ENCODE assay signal across 21 cellular contexts in genomic region chr3:17204049-17204650, GRCh38.
"Had no signal": no experiment of that assay in that cellular context is flagged by ENCODE, and none has a peak within 500 bp of the region (broad histone marks: within the 10 kb centered on the region; RNA-seq: fewer than 3 reads in every experiment).

No MANE protein-coding gene starts in this region.

- H3K36me3 Mint-ChIP-seq: stimulated activated effector memory CD8-positive, alpha-beta T cell treated with anti-CD3 and anti-CD28 coated beads, Interleukin-12 subunit alpha, Interleukin-12 subunit beta, amount 100 ng/mL, for 72 hours had no signal

- H3K4me1 ChIP-seq: neural progenitor cell, upper lobe of left lung, uterus had no signal

- H3K27me3 ChIP-seq: gastroesophageal sphincter, heart left ventricle, neural progenitor cell, ovary, tibial artery, upper lobe of left lung, uterus had no signal

- H3K9ac ChIP-seq: neural progenitor cell had no signal

- H3K4me3 ChIP-seq: gastroesophageal sphincter, heart left ventricle, mucosa of descending colon, neural progenitor cell, ovary, smooth muscle cell, tibial artery, upper lobe of left lung, uterus had no signal

- H3K4me1 Mint-ChIP-seq: neural progenitor cell; stimulated activated effector memory CD8-positive, alpha-beta T cell treated with anti-CD3 and anti-CD28 coated beads, Interleukin-12 subunit alpha, Interleukin-12 subunit beta, amount 100 ng/mL, for 72 hours had no signal

- DNase-seq: effector memory CD4-positive, alpha-beta T cell; foreskin fibroblast; heart left ventricle; hippocampal formation; kidney glomerular epithelial cell; mucosa of descending colon; natural killer cell; ovary; right cardiac atrium; stimulated activated CD4-positive, alpha-beta T cell treated with anti-CD3 and anti-CD28 coated beads, Interleukin-2, amount 100 ng/mL, for 48 hours; stimulated activated CD8-positive, alpha-beta memory T cell treated with anti-CD3 and anti-CD28 coated beads, Interleukin-4, amount 100 ng/mL, for 48 hours; stimulated activated naive CD8-positive, alpha-beta T cell treated with anti-CD3 and anti-CD28 coated beads, Interleukin-15, Interleukin-2, amounts not matched to agents 100 U/mL and 50 U/mL, for 24 hours; tibial artery; upper lobe of left lung; uterus had no signal

- H3K9me3 ChIP-seq: ovary had no signal

- H3K27ac ChIP-seq: gastroesophageal sphincter, heart left ventricle, neural progenitor cell, ovary, tibial artery, upper lobe of left lung, uterus had no signal

- H2AFZ ChIP-seq: neural progenitor cell had no signal

- H3K27ac Mint-ChIP-seq: natural killer cell; neural progenitor cell; progenitor cell of endocrine pancreas; stimulated activated effector memory CD8-positive, alpha-beta T cell treated with anti-CD3 and anti-CD28 coated beads, Interleukin-12 subunit alpha, Interleukin-12 subunit beta, amount 100 ng/mL, for 72 hours had no signal

- H3K4me2 ChIP-seq: neural progenitor cell, smooth muscle cell had no signal

- H3K36me3 ChIP-seq: neural progenitor cell, ovary, upper lobe of left lung, uterus had no signal

- ATAC-seq: esophagus mucosa; gastroesophageal sphincter; heart left ventricle; mucosa of descending colon; natural killer cell; right cardiac atrium; stimulated activated effector memory CD8-positive, alpha-beta T cell treated with anti-CD3 and anti-CD28 coated beads, Interleukin-12 subunit alpha, Interleukin-12 subunit beta, amount 100 ng/mL, for 72 hours; stimulated activated naive CD8-positive, alpha-beta T cell treated with anti-CD3 and anti-CD28 coated beads, Interleukin-15, Interleukin-2, amounts not matched to agents 100 U/mL and 50 U/mL, for 24 hours had no signal

- H3K27me3 Mint-ChIP-seq: progenitor cell of endocrine pancreas had no signal

- H3K4me3 Mint-ChIP-seq: natural killer cell; neural progenitor cell; stimulated activated effector memory CD8-positive, alpha-beta T cell treated with anti-CD3 and anti-CD28 coated beads, Interleukin-12 subunit alpha, Interleukin-12 subunit beta, amount 100 ng/mL, for 72 hours had no signal
